ENCODE assay signal across 1 cellular context in the genomic region with DNA sequence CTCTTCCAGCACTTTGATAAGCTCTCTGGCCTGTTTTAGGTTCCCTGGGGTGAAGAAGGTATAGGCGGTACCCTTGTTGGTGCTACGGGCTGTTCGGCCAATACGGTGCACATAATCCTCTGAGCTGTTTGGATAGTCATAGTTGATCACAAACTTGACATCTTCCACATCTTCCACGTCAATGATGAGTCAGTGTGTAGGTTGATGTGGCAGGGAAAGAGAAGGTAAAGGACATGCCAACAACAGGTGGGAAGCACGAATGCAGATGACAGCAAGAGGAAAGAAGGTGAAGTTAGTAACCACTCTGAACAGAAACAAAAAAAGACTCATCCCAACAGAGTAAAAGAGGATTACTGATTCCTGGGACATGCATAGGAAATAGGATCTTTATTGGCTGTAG.
A peak's percentile ranks its signal among the peaks of the same experiment; 100 is the strongest.
TF ChIP-seq lines count a peak whose summit lies in the region.

No MANE protein-coding gene starts in this region.

TF ChIP-seq in GM12878, 131 proteins besides CTCF, POLR2A, EP300 and RAD21:
- TF ChIP-seq, protein P1, sequence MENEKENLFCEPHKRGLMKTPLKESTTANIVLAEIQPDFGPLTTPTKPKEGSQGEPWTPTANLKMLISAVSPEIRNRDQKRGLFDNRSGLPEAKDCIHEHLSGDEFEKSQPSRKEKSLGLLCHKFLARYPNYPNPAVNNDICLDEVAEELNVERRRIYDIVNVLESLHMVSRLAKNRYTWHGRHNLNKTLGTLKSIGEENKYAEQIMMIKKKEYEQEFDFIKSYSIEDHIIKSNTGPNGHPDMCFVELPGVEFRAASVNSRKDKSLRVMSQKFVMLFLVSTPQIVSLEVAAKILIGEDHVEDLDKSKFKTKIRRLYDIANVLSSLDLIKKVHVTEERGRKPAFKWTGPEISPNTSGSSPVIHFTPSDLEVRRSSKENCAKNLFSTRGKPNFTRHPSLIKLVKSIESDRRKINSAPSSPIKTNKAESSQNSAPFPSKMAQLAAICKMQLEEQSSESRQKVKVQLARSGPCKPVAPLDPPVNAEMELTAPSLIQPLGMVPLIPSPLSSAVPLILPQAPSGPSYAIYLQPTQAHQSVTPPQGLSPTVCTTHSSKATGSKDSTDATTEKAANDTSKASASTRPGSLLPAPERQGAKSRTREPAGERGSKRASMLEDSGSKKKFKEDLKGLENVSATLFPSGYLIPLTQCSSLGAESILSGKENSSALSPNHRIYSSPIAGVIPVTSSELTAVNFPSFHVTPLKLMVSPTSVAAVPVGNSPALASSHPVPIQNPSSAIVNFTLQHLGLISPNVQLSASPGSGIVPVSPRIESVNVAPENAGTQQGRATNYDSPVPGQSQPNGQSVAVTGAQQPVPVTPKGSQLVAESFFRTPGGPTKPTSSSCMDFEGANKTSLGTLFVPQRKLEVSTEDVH (IDR thresholded peaks at IDR 0.05; ENCODE audit: low read depth, partially characterized antibody) = no peak
- TF ChIP-seq CHD4 (IDR thresholded peaks at IDR 0.05) (no peak), MYB (IDR thresholded peaks at IDR 0.05; ENCODE audit: borderline replicate concordance, low read depth, low read length) (no peak), GATAD2B (conservative IDR thresholded peaks at IDR 0.05; ENCODE audit: low read depth) (no peak), SMAD5 (IDR thresholded peaks at IDR 0.05; ENCODE audit: low read depth) (peak; percentile 41; the same call in 1 of the 2 replicates)
TF ChIP-seq in GM12878: peak in this region for 1.
